10 cellular contexts compared by ENCODE assay signal in the genomic region with DNA sequence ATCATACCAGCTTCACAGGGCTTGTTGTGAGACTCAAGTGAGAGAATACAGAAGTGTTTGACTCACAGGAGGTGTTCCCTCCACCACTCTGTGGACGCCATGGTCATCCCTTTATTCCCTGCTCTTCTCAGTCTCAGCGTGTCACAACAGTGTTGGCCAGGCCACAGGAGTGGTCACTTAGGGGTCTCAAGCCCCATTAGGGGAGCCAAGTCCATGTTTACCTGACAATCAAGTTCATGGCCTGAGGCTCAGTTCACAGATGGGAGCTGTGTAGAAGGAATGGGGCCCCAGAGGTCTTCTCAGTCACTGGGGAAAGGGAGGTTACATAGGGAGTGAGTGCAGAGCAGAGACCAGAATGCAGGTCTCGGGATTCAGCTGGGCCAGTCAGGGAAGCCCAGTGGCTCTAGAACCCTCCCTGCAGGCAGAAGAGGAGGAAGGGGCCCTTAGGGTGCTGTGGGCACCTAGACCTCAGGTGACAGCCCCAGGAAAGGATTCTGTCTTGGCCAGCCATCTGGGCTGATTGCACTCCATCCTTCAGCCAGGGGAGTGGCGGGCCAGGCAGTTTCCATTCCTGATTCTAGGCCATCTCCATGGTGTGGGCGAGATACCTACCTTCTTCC. TPM values are rescaled to one million over a fixed set of nuclear protein-coding genes. Genes with fewer than 3 reads are reported as not detected.
DNase-seq lines count a peak whose midpoint lies in the region; ATAC-seq, FAIRE-seq and TF ChIP-seq lines count a peak whose summit lies in the region.
"Had no signal": no experiment of that assay in that cellular context is flagged by ENCODE, and none has a peak within 500 bp of the region (broad histone marks: within the 10 kb centered on the region; RNA-seq: fewer than 3 reads in every experiment).

No MANE protein-coding gene starts in this region.

- H3K27me3 Mint-ChIP-seq in IgD-negative memory B cell (no peaks in the 10 kb centered on the region), endodermal cell (ENCODE audit: insufficient read depth) (no peaks in the 10 kb centered on the region)

- peak overlapping the region in 1 of 4 donors; percentile 49 for H3K4me3 Mint-ChIP-seq in IgD-negative memory B cell
- H3K4me3 Mint-ChIP-seq in endodermal cell = no peak overlapping the region

- ATAC-seq in pancreas = peak in 2 of 4 donors; percentile 8 to 14

- no peak for TF ChIP-seq CTCF in endodermal cell (conservative IDR thresholded peaks at IDR 0.05)
- no peak for TF ChIP-seq CTCF in pancreas (IDR thresholded peaks at IDR 0.05)

- no peak for FAIRE-seq in pancreas (lab: Jason Lieb, UNC)
- FAIRE-seq: kidney had no signal

- no peak overlapping the region for H2AFZ ChIP-seq in Karpas-422 (ENCODE audit: low read length)

- H3K27ac ChIP-seq in BLaER1 (no peak overlapping the region), endodermal cell (ENCODE audit: low read depth, low read length) (no peak overlapping the region), pancreas (peak overlapping the region; percentile 82 to 87 (median 85)), Karpas-422 (ENCODE audit: low read length) (no peak overlapping the region)

- H3K9ac ChIP-seq in BLaER1 = peak overlapping the region; percentile 29; the same call in 1 of the 2 replicates
- H3K9ac ChIP-seq in endodermal cell (ENCODE audit: extremely low read depth, low read length, poor library complexity, severe bottlenecking) = peak overlapping the region; percentile 71
- no peak overlapping the region for H3K9ac ChIP-seq in Karpas-422 (ENCODE audit: low read length)

- peaks cover 6% of the 10 kb centered on the region; the same call in 1 of the 2 replicates for H3K4me1 ChIP-seq in BLaER1
- peaks cover 22% of the 10 kb centered on the region for H3K4me1 ChIP-seq in endodermal cell (ENCODE audit: control insufficient read depth, insufficient read depth, low read length)
- H3K4me1 ChIP-seq in pancreas = peaks cover 29 to 36% (median 32%) of the 10 kb centered on the region in 3 donors
- peaks cover 20% of the 10 kb centered on the region for H3K4me1 ChIP-seq in Karpas-422 (ENCODE audit: low read length)

- H3K9me3 Mint-ChIP-seq in IgD-negative memory B cell = no peaks in the 10 kb centered on the region
- H3K9me3 Mint-ChIP-seq in endodermal cell = no peaks in the 10 kb centered on the region

- DNase-seq in endodermal cell (no peak), pancreas (no peak), NCI-H2029 (lab: John Stamatoyannopoulos, UW) (no peak), NCI-H2171 (lab: John Stamatoyannopoulos, UW) (no peak), Karpas-422 (no peak), iPS-NIHi11 (ENCODE audit: low spot score) (no peak)

- no peaks in the 10 kb centered on the region for H3K9me3 ChIP-seq in BLaER1
- H3K9me3 ChIP-seq in endodermal cell (ENCODE audit: control insufficient read depth, low read length) = no peaks in the 10 kb centered on the region
- no peaks in the 10 kb centered on the region for H3K9me3 ChIP-seq in pancreas
- H3K9me3 ChIP-seq in Karpas-422 (ENCODE audit: low read length) = no peaks in the 10 kb centered on the region

- H3K27ac Mint-ChIP-seq in IgD-negative memory B cell = peak overlapping the region in 2 of 3 donors; percentile 10 to 76
- peak overlapping the region; percentile 91 for H3K27ac Mint-ChIP-seq in endodermal cell

- H4K20me1 ChIP-seq in BLaER1 (peaks cover 100% of the 10 kb centered on the region), Karpas-422 (ENCODE audit: insufficient read depth, low read depth, low read length) (peaks cover 37% of the 10 kb centered on the region)

- H3K27me3 ChIP-seq in BLaER1 = no peaks in the 10 kb centered on the region
- no peaks in the 10 kb centered on the region for H3K27me3 ChIP-seq in endodermal cell (ENCODE audit: control insufficient read depth, insufficient read depth, low read length, poor library complexity, severe bottlenecking)
- H3K27me3 ChIP-seq in pancreas = no peaks in the 10 kb centered on the region
- H3K27me3 ChIP-seq in Karpas-422 (ENCODE audit: low read length) = no peaks in the 10 kb centered on the region

- peaks cover 98% of the 10 kb centered on the region for H3K79me2 ChIP-seq in Karpas-422 (ENCODE audit: low read length)

- H3K4me2 ChIP-seq in BLaER1 = no peak overlapping the region
- no peak overlapping the region for H3K4me2 ChIP-seq in Karpas-422 (ENCODE audit: low read depth, low read length, poor library complexity, severe bottlenecking)

- H3K36me3 ChIP-seq in BLaER1 (peaks cover 90% of the 10 kb centered on the region), endodermal cell (ENCODE audit: control insufficient read depth, insufficient read depth, low read length) (peaks cover 49% of the 10 kb centered on the region), pancreas (no peaks in the 10 kb centered on the region), Karpas-422 (ENCODE audit: insufficient read depth, low read length) (no peaks in the 10 kb centered on the region)

- H3K4me1 Mint-ChIP-seq in IgD-negative memory B cell = peaks cover 20 to 26% (median 21%) of the 10 kb centered on the region in 3 donors
- peaks cover 40% of the 10 kb centered on the region for H3K4me1 Mint-ChIP-seq in endodermal cell

- H3K36me3 Mint-ChIP-seq in IgD-negative memory B cell = no peaks in the 10 kb centered on the region
- H3K36me3 Mint-ChIP-seq in endodermal cell (ENCODE audit: low read depth) = peaks cover 36% of the 10 kb centered on the region

- H3K9me2 ChIP-seq in Karpas-422 (replicated peaks; ENCODE audit: insufficient read depth, low read length) = no peaks in the 10 kb centered on the region

- H3K4me3 ChIP-seq in BLaER1 (no peak overlapping the region), endodermal cell (ENCODE audit: low read length) (peak overlapping the region; percentile 33), pancreas (no peak overlapping the region), Karpas-422 (ENCODE audit: low read length) (no peak overlapping the region)

- WGBS in endodermal cell (ENCODE audit: insufficient coverage in 1 of 2, insufficient read length in 1 of 2), 2 experiments = 90 to 92% methylated on average over 5 of the region's 5 CpGs
- WGBS in pancreas, 2 donors = 90 to 95% methylated on average over 5 of the region's 5 CpGs

- intact Hi-C loops in pancreas (cut with DNase I) = no loop called here

RNA-seq across cellular contexts. Expression of gene CENPT, which starts 9.5 kb away (rescaled TPM):
- polyA plus RNA-seq in IgD-negative memory B cell (13.4 TPM), pancreas (100 to 1,000 TPM; 142 to 143 TPM)
- total RNA-seq in endodermal cell (10 to 100 TPM; 43.7 to 57.2 TPM), pancreas (10 to 100 TPM; 19.6 to 37.0 (median 27.7) TPM)
- polyA plus RNA-seq in endodermal cell (2013, experiment 1 of 2) = 59.9 TPM
- polyA plus RNA-seq in endodermal cell (2013, experiment 2 of 2) = 48.1 TPM
- total RNA-seq in Karpas-422 (2014; rRNA removed; shearing (Covaris generic); ENCODE audit: low replicate concordance) = 22.0 and 36.0 TPM in 2 replicates

RNA-seq across cellular contexts. Expression of gene NUTF2, which starts 10.3 kb away (rescaled TPM):
- polyA plus RNA-seq in IgD-negative memory B cell (111 TPM), pancreas (10 to 100 TPM; 63.0 to 69.1 TPM)
- total RNA-seq in endodermal cell (100 to 1,000 TPM; 201 to 218 TPM), pancreas (10 to 100 TPM; 25.8 to 51.4 (median 36.5) TPM)
- polyA plus RNA-seq in endodermal cell (2013, experiment 1 of 2) = 236 TPM
- polyA plus RNA-seq in endodermal cell (2013, experiment 2 of 2) = 236 TPM
- total RNA-seq in Karpas-422 (2014; rRNA removed; shearing (Covaris generic); ENCODE audit: low replicate concordance) = 179 and 237 TPM in 2 replicates

RNA-seq across cellular contexts. Expression of gene THAP11, which starts 14.9 kb away (rescaled TPM):
- polyA plus RNA-seq in IgD-negative memory B cell = 101 TPM
- total RNA-seq in endodermal cell = 10 to 100 TPM; 28.0 to 32.9 TPM
- polyA plus RNA-seq in endodermal cell (2013, experiment 1 of 2) = 28.7 TPM
- polyA plus RNA-seq in endodermal cell (2013, experiment 2 of 2) = 26.0 TPM
- total RNA-seq in pancreas = 10 to 100 TPM; 10.9 to 16.5 (median 14.3) TPM
- 10 to 100 TPM in 1 of 2 donors, 1 to 10 TPM in 1; 5.1 to 13.7 TPM for polyA plus RNA-seq in pancreas
- 57.1 and 89.9 TPM in 2 replicates for total RNA-seq in Karpas-422 (2014; rRNA removed; shearing (Covaris generic); ENCODE audit: low replicate concordance)

RNA-seq across cellular contexts. Expression of gene EDC4, which starts 15.8 kb away (rescaled TPM):
- 18.6 TPM for polyA plus RNA-seq in IgD-negative memory B cell
- total RNA-seq in endodermal cell = 10 to 100 TPM; 69.2 to 74.3 TPM
- 74.2 TPM for polyA plus RNA-seq in endodermal cell (2013, experiment 1 of 2)
- polyA plus RNA-seq in endodermal cell (2013, experiment 2 of 2) = 64.8 TPM
- 10 to 100 TPM; 20.2 to 37.0 (median 23.4) TPM for total RNA-seq in pancreas
- 10 to 100 TPM; 59.1 to 66.2 TPM for polyA plus RNA-seq in pancreas
- 46.4 and 52.1 TPM in 2 replicates for total RNA-seq in Karpas-422 (2014; rRNA removed; shearing (Covaris generic); ENCODE audit: low replicate concordance)

RNA-seq across cellular contexts. Expression of gene NRN1L, which starts 27.6 kb away (rescaled TPM):
- polyA plus RNA-seq in IgD-negative memory B cell (0.95 TPM), pancreas (1 to 10 TPM; 2.7 to 4.2 TPM)
- total RNA-seq in endodermal cell (1 to 10 TPM; 7.0 to 7.3 TPM), pancreas (under 1 TPM in 3 of 6 donors, not detected in 3; 0.34 to 0.67 (median 0.40) TPM)
- polyA plus RNA-seq in endodermal cell (2013, experiment 1 of 2) = 1.2 TPM
- 0.79 TPM for polyA plus RNA-seq in endodermal cell (2013, experiment 2 of 2)
- total RNA-seq in Karpas-422 (2014; rRNA removed; shearing (Covaris generic); ENCODE audit: low replicate concordance) = 0.56 TPM in 1 of 2 replicates, not detected in the other
- total RNA-seq: temporal lobe had no signal

Comparison
In these comparisons a context has a peak if more than half of its experiments do, and no peak if none do; other contexts are left out.
1. H3K27ac ChIP-seq: peak in pancreas (4 of 4); none in BLaER1 (single experiment), endodermal cell (single experiment) and Karpas-422 (single experiment).